In the genomic region with DNA sequence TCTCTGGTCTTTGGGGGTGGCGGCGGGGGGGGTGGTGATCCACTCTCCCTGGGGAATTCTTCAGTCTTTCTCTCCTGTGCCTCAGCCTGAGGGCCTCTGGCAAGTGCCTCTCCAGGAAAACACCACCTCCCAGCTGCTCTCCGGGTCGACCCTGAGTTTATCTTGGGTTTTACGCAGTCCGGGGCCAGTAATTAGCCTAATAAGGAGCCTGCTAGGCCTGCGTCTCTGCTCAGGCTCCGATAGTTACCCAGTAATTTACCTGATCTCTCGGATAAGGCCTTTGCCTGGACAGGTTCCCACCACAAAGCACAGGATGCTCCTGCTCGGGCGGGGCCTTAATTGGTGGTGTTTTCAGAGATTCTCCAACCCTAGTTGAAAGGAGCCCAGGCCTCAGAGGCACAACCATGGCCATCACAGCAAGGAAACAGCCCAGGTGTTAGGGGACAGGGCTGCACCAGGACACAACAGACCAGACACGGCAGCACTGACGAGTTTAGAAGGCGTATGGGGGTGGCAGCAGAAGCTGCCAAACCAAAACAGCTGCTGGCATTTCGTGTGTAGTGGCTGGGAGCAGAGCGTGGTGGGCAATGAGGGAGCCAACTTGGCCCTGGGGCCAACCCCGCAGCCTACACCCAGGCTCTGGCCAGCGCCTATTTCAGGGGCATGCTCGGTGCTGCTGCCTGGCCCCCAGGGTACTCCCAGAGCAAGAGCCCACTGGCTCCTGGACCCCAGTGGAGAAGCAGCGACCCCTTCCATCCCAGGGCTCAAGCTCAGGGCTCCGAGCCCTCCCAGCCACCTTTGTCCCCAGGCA, we compare ENCODE assay signal across 8 cellular contexts.
DNase-seq lines count a peak whose midpoint lies in the region; ATAC-seq and TF ChIP-seq lines count a peak whose summit lies in the region.

No MANE protein-coding gene starts in this region.

- no peaks in the 10 kb centered on the region for H3K27me3 Mint-ChIP-seq in activated CD4-positive, alpha-beta T cell treated with anti-CD3 and anti-CD28 coated beads, Interleukin-2, amount 10 ng/mL, durations not matched to agents 24 days and 14 days
- no peaks in the 10 kb centered on the region for H3K27me3 Mint-ChIP-seq in activated T-helper 1 cell treated with anti-CD3 and anti-CD28 coated beads, Interleukin-12 subunit alpha, Interleukin-12 subunit beta, Interleukin-2, Interleukin-4 antibody, amounts not matched to agents 30 ng/mL and 10 ng/mL and 1 ng/mL, durations not matched to agents 14 hours and 24 hours and 36 hours (ENCODE audit: insufficient read depth)
- peaks cover 23% of the 10 kb centered on the region for H3K27me3 Mint-ChIP-seq in type B pancreatic cell

- TF ChIP-seq CTCF in type B pancreatic cell (conservative IDR thresholded peaks at IDR 0.05): no peak

- intact Hi-C loops in activated CD4-positive, alpha-beta T cell treated with anti-CD3 and anti-CD28 coated beads, Interleukin-2, amount 10 ng/mL, durations not matched to agents 24 days and 14 days (cut with micrococcal nuclease): no loop called here
- intact Hi-C loops in activated T-helper 1 cell treated with anti-CD3 and anti-CD28 coated beads, Interleukin-12 subunit alpha, Interleukin-12 subunit beta, Interleukin-2, Interleukin-4 antibody, amounts not matched to agents 30 ng/mL and 10 ng/mL and 1 ng/mL, durations not matched to agents 14 hours and 24 hours and 36 hours (cut with micrococcal nuclease): no loop called here

- peak; percentile 56 for DNase-seq in activated CD4-positive, alpha-beta T cell treated with anti-CD3 and anti-CD28 coated beads, Interleukin-2, amount 10 ng/mL, durations not matched to agents 24 days and 14 days
- no peak for DNase-seq in activated CD4-positive, alpha-beta T cell treated with anti-CD3 and anti-CD28 coated beads, Interleukin-2, amount 50 U/mL, for 4 hours
- DNase-seq in activated T-helper 1 cell treated with anti-CD3 and anti-CD28 coated beads, Interleukin-12 subunit alpha, Interleukin-12 subunit beta, Interleukin-2, Interleukin-4 antibody, amounts not matched to agents 30 ng/mL and 10 ng/mL and 1 ng/mL, durations not matched to agents 14 hours and 24 hours and 36 hours (ENCODE audit: low spot score): no peak
- DNase-seq in islet precursor cell (peak; percentile 98), type B pancreatic cell (ENCODE audit: extremely low spot score, unreplicated experiment) (no peak), NCI-H345 treated with DMSO at 0.1 percent for 48 hours (lab: John Stamatoyannopoulos, UW; ENCODE audit: unreplicated experiment) (no peak), CD1c-positive myeloid dendritic cell (ENCODE audit: extremely low spot score) (no peak)

- peak overlapping the region; percentile 49 for H3K27ac Mint-ChIP-seq in activated CD4-positive, alpha-beta T cell treated with anti-CD3 and anti-CD28 coated beads, Interleukin-2, amount 10 ng/mL, durations not matched to agents 24 days and 14 days
- H3K27ac Mint-ChIP-seq in activated T-helper 1 cell treated with anti-CD3 and anti-CD28 coated beads, Interleukin-12 subunit alpha, Interleukin-12 subunit beta, Interleukin-2, Interleukin-4 antibody, amounts not matched to agents 30 ng/mL and 10 ng/mL and 1 ng/mL, durations not matched to agents 14 hours and 24 hours and 36 hours: peak overlapping the region; percentile 61
- H3K27ac Mint-ChIP-seq in type B pancreatic cell: peak overlapping the region; percentile 46

- no peak for ATAC-seq in GM18861 (IDR thresholded peaks at IDR 0.05; ENCODE audit: unreplicated experiment)

- H3K4me1 Mint-ChIP-seq in activated CD4-positive, alpha-beta T cell treated with anti-CD3 and anti-CD28 coated beads, Interleukin-2, amount 10 ng/mL, durations not matched to agents 24 days and 14 days: peaks cover 35% of the 10 kb centered on the region
- peaks cover 48% of the 10 kb centered on the region for H3K4me1 Mint-ChIP-seq in activated T-helper 1 cell treated with anti-CD3 and anti-CD28 coated beads, Interleukin-12 subunit alpha, Interleukin-12 subunit beta, Interleukin-2, Interleukin-4 antibody, amounts not matched to agents 30 ng/mL and 10 ng/mL and 1 ng/mL, durations not matched to agents 14 hours and 24 hours and 36 hours (ENCODE audit: low read depth)
- no peaks in the 10 kb centered on the region for H3K4me1 Mint-ChIP-seq in type B pancreatic cell (ENCODE audit: unreplicated experiment)

- H3K4me3 Mint-ChIP-seq in activated CD4-positive, alpha-beta T cell treated with anti-CD3 and anti-CD28 coated beads, Interleukin-2, amount 10 ng/mL, durations not matched to agents 24 days and 14 days: no peak overlapping the region
- no peak overlapping the region for H3K4me3 Mint-ChIP-seq in activated T-helper 1 cell treated with anti-CD3 and anti-CD28 coated beads, Interleukin-12 subunit alpha, Interleukin-12 subunit beta, Interleukin-2, Interleukin-4 antibody, amounts not matched to agents 30 ng/mL and 10 ng/mL and 1 ng/mL, durations not matched to agents 14 hours and 24 hours and 36 hours
- H3K4me3 Mint-ChIP-seq in type B pancreatic cell: peak overlapping the region; percentile 14

- no peaks in the 10 kb centered on the region for H3K36me3 Mint-ChIP-seq in activated CD4-positive, alpha-beta T cell treated with anti-CD3 and anti-CD28 coated beads, Interleukin-2, amount 10 ng/mL, durations not matched to agents 24 days and 14 days (ENCODE audit: low read depth)
- no peaks in the 10 kb centered on the region for H3K36me3 Mint-ChIP-seq in activated T-helper 1 cell treated with anti-CD3 and anti-CD28 coated beads, Interleukin-12 subunit alpha, Interleukin-12 subunit beta, Interleukin-2, Interleukin-4 antibody, amounts not matched to agents 30 ng/mL and 10 ng/mL and 1 ng/mL, durations not matched to agents 14 hours and 24 hours and 36 hours (ENCODE audit: low read depth)
- no peaks in the 10 kb centered on the region for H3K36me3 Mint-ChIP-seq in type B pancreatic cell

- H3K9me3 Mint-ChIP-seq in activated CD4-positive, alpha-beta T cell treated with anti-CD3 and anti-CD28 coated beads, Interleukin-2, amount 10 ng/mL, durations not matched to agents 24 days and 14 days: no peaks in the 10 kb centered on the region
- no peaks in the 10 kb centered on the region for H3K9me3 Mint-ChIP-seq in activated T-helper 1 cell treated with anti-CD3 and anti-CD28 coated beads, Interleukin-12 subunit alpha, Interleukin-12 subunit beta, Interleukin-2, Interleukin-4 antibody, amounts not matched to agents 30 ng/mL and 10 ng/mL and 1 ng/mL, durations not matched to agents 14 hours and 24 hours and 36 hours
- no peaks in the 10 kb centered on the region for H3K9me3 Mint-ChIP-seq in type B pancreatic cell

Comparison
In these comparisons a context has a peak if more than half of its experiments do, and no peak if none do; other contexts are left out.
1. DNase-seq: peak in activated CD4-positive, alpha-beta T cell treated with anti-CD3 and anti-CD28 coated beads, Interleukin-2, amount 10 ng/mL, durations not matched to agents 24 days and 14 days (single experiment) and islet precursor cell (single experiment); none in activated CD4-positive, alpha-beta T cell treated with anti-CD3 and anti-CD28 coated beads, Interleukin-2, amount 50 U/mL, for 4 hours (0 of 2), activated T-helper 1 cell treated with anti-CD3 and anti-CD28 coated beads, Interleukin-12 subunit alpha, Interleukin-12 subunit beta, Interleukin-2, Interleukin-4 antibody, amounts not matched to agents 30 ng/mL and 10 ng/mL and 1 ng/mL, durations not matched to agents 14 hours and 24 hours and 36 hours (single experiment), type B pancreatic cell (single experiment), NCI-H345 treated with DMSO at 0.1 percent for 48 hours (single experiment) and CD1c-positive myeloid dendritic cell (single experiment).
2. Peak in every context shown above with its lines, with median percentiles within 50 percentile points of each other: H3K27ac Mint-ChIP-seq.